ENCODE assay signal across 20 cellular contexts in the genomic region with DNA sequence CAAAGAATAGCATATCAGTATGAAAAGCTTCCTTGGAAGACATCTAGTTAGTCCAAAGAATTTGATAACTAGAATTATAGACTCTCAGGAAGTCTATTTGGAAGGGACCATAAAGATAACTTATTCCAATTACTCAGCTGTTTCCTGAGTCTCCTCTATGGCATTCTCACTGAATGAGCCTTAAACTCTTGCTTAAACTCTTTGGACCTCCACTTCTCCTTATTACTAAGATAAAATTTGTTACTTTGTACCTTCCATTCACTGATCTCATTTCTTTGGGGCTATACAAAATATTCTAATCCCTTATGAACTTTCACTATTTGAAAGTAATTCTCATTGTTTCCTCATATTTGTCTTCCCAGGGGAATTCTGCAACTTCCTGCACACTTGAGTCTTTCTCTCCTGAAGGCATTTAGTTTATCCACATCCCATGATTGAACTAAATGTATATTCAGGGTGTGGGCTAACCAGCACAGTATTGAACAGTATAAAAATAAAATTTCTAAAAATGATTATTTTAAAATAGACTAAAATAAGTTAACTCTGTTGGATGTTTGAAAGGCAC.
A peak's percentile ranks its signal among the peaks of the same experiment; 100 is the strongest.
DNase-seq lines count a peak whose midpoint lies in the region; ATAC-seq, FAIRE-seq and TF ChIP-seq lines count a peak whose summit lies in the region.
"Had no signal": no experiment of that assay in that cellular context is flagged by ENCODE, and none has a peak within 500 bp of the region (broad histone marks: within the 10 kb centered on the region; RNA-seq: fewer than 3 reads in every experiment).

No MANE protein-coding gene starts in this region.

- H3K9me2 ChIP-seq in GM23248 (ENCODE audit: insufficient read depth): no peaks in the 10 kb centered on the region
- H3K9me2 ChIP-seq: SK-N-SH had no signal

- H3K36me3 ChIP-seq in GM23248 (ENCODE audit: low read depth) (no peaks in the 10 kb centered on the region), smooth muscle cell (ENCODE audit: low read depth) (no peaks in the 10 kb centered on the region), H7 (replicated peaks; ENCODE audit: control insufficient read depth, insufficient read depth, low read length) (no peaks in the 10 kb centered on the region), heart right ventricle (no peaks in the 10 kb centered on the region)

- ATAC-seq in heart right ventricle: no peak

- H2AFZ ChIP-seq in GM23248 (no peak overlapping the region), smooth muscle cell (ENCODE audit: low read depth) (peak overlapping the region; percentile 2)
- H2AFZ ChIP-seq: PC-9 had no signal

- no peak overlapping the region for H3K4me2 ChIP-seq in GM23248 (ENCODE audit: unreplicated experiment)
- H3K4me2 ChIP-seq in smooth muscle cell: peak overlapping the region; percentile 3
- H3K4me2 ChIP-seq: PC-9, SK-N-SH had no signal

- H3F3A ChIP-seq in GM23248 (ENCODE audit: insufficient read depth) (no peaks in the 10 kb centered on the region), smooth muscle cell (ENCODE audit: low read depth) (no peaks in the 10 kb centered on the region)

- no peak for FAIRE-seq in urothelium cell line (lab: Jason Lieb, UNC)

- H3K27ac ChIP-seq in GM23248: no peak overlapping the region
- H3K27ac ChIP-seq in smooth muscle cell (ENCODE audit: low read depth): no peak overlapping the region
- no peak overlapping the region for H3K27ac ChIP-seq in heart right ventricle
- H3K27ac ChIP-seq: PC-9 had no signal

- intact Hi-C loops in heart right ventricle (cut with DNase I): no loop called here

- no peaks in the 10 kb centered on the region for H3K27me3 ChIP-seq in GM23248 (replicated peaks; ENCODE audit: insufficient read depth)
- H3K27me3 ChIP-seq in smooth muscle cell (ENCODE audit: low read depth): peaks cover 8% of the 10 kb centered on the region
- no peaks in the 10 kb centered on the region for H3K27me3 ChIP-seq in H7 (ENCODE audit: control insufficient read depth, insufficient read depth, low read length)
- peaks cover 0 to 14% (median 0%) of the 10 kb centered on the region in 7 donors for H3K27me3 ChIP-seq in heart right ventricle

- H3K9ac ChIP-seq in GM23248: no peak overlapping the region
- no peak overlapping the region for H3K9ac ChIP-seq in smooth muscle cell (ENCODE audit: low read depth)
- H3K9ac ChIP-seq: SK-N-SH had no signal

- H4K20me1 ChIP-seq in GM23248 (ENCODE audit: insufficient read depth): no peaks in the 10 kb centered on the region
- no peaks in the 10 kb centered on the region for H4K20me1 ChIP-seq in smooth muscle cell (ENCODE audit: low read depth)

- no peak overlapping the region for H3K4me3 ChIP-seq in GM23248
- no peak overlapping the region for H3K4me3 ChIP-seq in choroid plexus epithelial cell (ENCODE audit: low read depth, low read length)
- no peak overlapping the region for H3K4me3 ChIP-seq in fibroblast of the aortic adventitia (ENCODE audit: low read depth, low read length)
- H3K4me3 ChIP-seq in smooth muscle cell: no peak overlapping the region
- H3K4me3 ChIP-seq in H7 (ENCODE audit: insufficient read depth, low read depth, low read length): no peak overlapping the region
- H3K4me3 ChIP-seq in heart right ventricle: no peak overlapping the region
- H3K4me3 ChIP-seq: PC-9 had no signal

- H3K4me1 ChIP-seq in GM23248 (ENCODE audit: insufficient read depth) (no peaks in the 10 kb centered on the region), smooth muscle cell (ENCODE audit: low read depth) (no peaks in the 10 kb centered on the region), heart right ventricle (peaks cover 0 to 11% (median 7%) of the 10 kb centered on the region in 9 donors)

- in situ Hi-C loops in GM23248 (cut with MboI): no loop called here

- no peak for TF ChIP-seq CTCF in choroid plexus epithelial cell (conservative IDR thresholded peaks at IDR 0.05; ENCODE audit: low read depth, low read length)
- TF ChIP-seq CTCF in fibroblast of the aortic adventitia (IDR thresholded peaks at IDR 0.05; ENCODE audit: insufficient read depth, low read length): no peak
- TF ChIP-seq CTCF in smooth muscle cell (IDR thresholded peaks at IDR 0.05; ENCODE audit: borderline replicate concordance, insufficient read depth, poor library complexity, severe bottlenecking): no peak
- TF ChIP-seq CTCF in heart right ventricle (IDR thresholded peaks at IDR 0.05): no peak
- no peak for TF ChIP-seq CTCF in GM10248 (IDR thresholded peaks at IDR 0.05; ENCODE audit: control extremely low read depth, extremely low read depth, low read depth, missing control alignments)

- POLR2A ChIA-PET in GM10248 (lab: Yijun Ruan, JAX): no interaction called here

- no peaks in the 10 kb centered on the region for H3K9me3 ChIP-seq in GM23248 (ENCODE audit: low read depth)
- H3K9me3 ChIP-seq in smooth muscle cell (replicated peaks; ENCODE audit: low read depth): no peaks in the 10 kb centered on the region
- H3K9me3 ChIP-seq in heart right ventricle: no peaks in the 10 kb centered on the region
- H3K9me3 ChIP-seq: SK-N-SH had no signal

- DNase-seq in GM23248 (peak; percentile 31), choroid plexus epithelial cell (ENCODE audit: low read depth) (peak; percentile 12), fibroblast of the aortic adventitia (ENCODE audit: low read depth) (peak; percentile 23), smooth muscle cell (lab: John Stamatoyannopoulos, UW; ENCODE audit: unreplicated experiment) (no peak), H7 (no peak), heart right ventricle (no peak), urothelium cell line (ENCODE audit: low spot score) (no peak), GM10248 (ENCODE audit: extremely low spot score) (no peak)
- DNase-seq: DMS79, H9, MM.1S, NCI-H1048, NCI-H1417 treated with DMSO at 0.1 percent for 48 hours, NCI-H187, NCI-H446 treated with DMSO at 0.1 percent for 48 hours, NCI-H526 treated with DMSO at 0.1 percent for 48 hours, PC-9, RPMI8226, SHP77, SK-N-SH had no signal

- no peaks in the 10 kb centered on the region for H3K79me2 ChIP-seq in GM23248 (ENCODE audit: insufficient read depth)
- H3K79me2 ChIP-seq in smooth muscle cell (ENCODE audit: low read depth): no peaks in the 10 kb centered on the region

- CTCF ChIA-PET in GM10248 (lab: Yijun Ruan, JAX): no interaction called here

Comparison
In these comparisons a context has a peak if more than half of its experiments do, and no peak if none do; other contexts are left out.
1. DNase-seq: peak in GM23248 (single experiment), choroid plexus epithelial cell (single experiment) and fibroblast of the aortic adventitia (single experiment); none in smooth muscle cell (single experiment), H7 (single experiment), heart right ventricle (0 of 2), urothelium cell line (single experiment) and GM10248 (single experiment).